In the genomic region with DNA sequence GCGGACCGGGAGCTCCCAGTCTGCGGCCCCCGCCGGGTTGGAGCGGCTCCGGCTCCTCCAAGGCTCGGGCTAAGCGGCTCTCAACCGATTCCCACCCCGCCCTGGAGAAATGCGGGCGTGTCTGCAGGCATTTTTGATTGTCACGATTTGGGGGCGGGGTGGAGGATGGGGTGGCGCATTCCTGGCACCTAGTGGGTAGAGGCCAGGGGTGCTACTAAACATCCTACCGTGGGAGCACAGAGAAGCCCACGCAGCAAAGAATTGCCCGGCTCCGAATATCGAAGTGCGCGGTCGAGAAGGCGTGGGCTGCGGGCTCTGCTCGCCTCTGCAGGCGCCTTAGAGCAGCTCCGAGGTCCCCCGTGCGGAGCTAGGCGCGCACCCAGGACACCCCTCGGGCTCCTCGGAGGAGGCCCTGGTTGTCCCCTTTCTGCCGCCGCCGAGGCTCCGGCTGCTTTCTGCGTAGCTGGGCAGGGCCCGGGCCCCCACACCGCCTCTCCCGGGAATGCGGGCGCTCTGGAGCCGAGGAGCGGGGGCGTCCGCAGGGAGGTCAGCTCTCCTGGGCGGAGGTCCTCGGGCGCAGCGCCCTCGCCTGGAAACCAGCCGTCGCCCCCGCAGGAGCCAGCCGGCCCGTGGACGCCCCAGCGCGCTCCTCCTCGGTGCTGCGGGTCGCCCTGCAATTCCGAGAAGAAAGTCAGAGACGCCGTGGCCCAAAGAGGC, we compare ENCODE assay signal across 3 cellular contexts.
TF ChIP-seq lines count a peak whose summit lies in the region.

No MANE protein-coding gene starts in this region.

TF ChIP-seq in HEK293T, 16 proteins besides CTCF, POLR2A, EP300 and RAD21 (continued from another document):
- TF ChIP-seq BHLHE40 (IDR thresholded peaks at IDR 0.05; ENCODE audit: borderline replicate concordance) (no peak), TARDBP (IDR thresholded peaks at IDR 0.05) (no peak), SUZ12 (IDR thresholded peaks at IDR 0.05) (no peak), LEF1 (IDR thresholded peaks at IDR 0.05; ENCODE audit: borderline replicate concordance) (no peak), L3MBTL2 (conservative IDR thresholded peaks at IDR 0.05) (no peak), CTBP1 (IDR thresholded peaks at IDR 0.05; ENCODE audit: borderline replicate concordance) (no peak), PKNOX1 (IDR thresholded peaks at IDR 0.05) (no peak), FOXA1 (IDR thresholded peaks at IDR 0.05) (no peak), FOXM1 (IDR thresholded peaks at IDR 0.05; ENCODE audit: borderline replicate concordance) (no peak)

TF ChIP-seq in SK-N-SH, 30 proteins besides CTCF, POLR2A, EP300 and RAD21 (continued from another document):
- TF ChIP-seq, protein P1, sequence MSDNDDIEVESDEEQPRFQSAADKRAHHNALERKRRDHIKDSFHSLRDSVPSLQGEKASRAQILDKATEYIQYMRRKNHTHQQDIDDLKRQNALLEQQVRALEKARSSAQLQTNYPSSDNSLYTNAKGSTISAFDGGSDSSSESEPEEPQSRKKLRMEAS (IDR thresholded peaks at IDR 0.05; ENCODE audit: low read depth): no peak
- TF ChIP-seq JUND (IDR thresholded peaks at IDR 0.05) (no peak), ELF1 (IDR thresholded peaks at IDR 0.05) (no peak), IRF3 (IDR thresholded peaks at IDR 0.05; ENCODE audit: low read depth, low read length) (no peak), GABPA (IDR thresholded peaks at IDR 0.05; ENCODE audit: low read depth) (no peak), MXI1 (IDR thresholded peaks at IDR 0.05; ENCODE audit: low read depth, low read length) (no peak), POLR2AphosphoS5 (IDR thresholded peaks at IDR 0.05; ENCODE audit: low read depth, low read length) (no peak), TEAD4 (IDR thresholded peaks at IDR 0.05; ENCODE audit: borderline replicate concordance, insufficient read depth) (no peak), FOXM1 (IDR thresholded peaks at IDR 0.05; ENCODE audit: low read depth) (no peak), TAF1 (IDR thresholded peaks at IDR 0.05; ENCODE audit: borderline replicate concordance, low read depth, low read length) (no peak), GATA2 (CRISPR knock-in tag; IDR thresholded peaks at IDR 0.05) (no peak)
- TF ChIP-seq, protein P2, sequence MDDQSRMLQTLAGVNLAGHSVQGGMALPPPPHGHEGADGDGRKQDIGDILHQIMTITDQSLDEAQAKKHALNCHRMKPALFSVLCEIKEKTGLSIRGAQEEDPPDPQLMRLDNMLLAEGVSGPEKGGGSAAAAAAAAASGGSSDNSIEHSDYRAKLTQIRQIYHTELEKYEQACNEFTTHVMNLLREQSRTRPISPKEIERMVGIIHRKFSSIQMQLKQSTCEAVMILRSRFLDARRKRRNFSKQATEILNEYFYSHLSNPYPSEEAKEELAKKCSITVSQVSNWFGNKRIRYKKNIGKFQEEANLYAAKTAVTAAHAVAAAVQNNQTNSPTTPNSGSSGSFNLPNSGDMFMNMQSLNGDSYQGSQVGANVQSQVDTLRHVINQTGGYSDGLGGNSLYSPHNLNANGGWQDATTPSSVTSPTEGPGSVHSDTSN (IDR thresholded peaks at IDR 0.05): no peak

TF ChIP-seq in K562, 482 proteins besides CTCF, POLR2A, EP300 and RAD21 (continued from another document and continues in another):
- TF ChIP-seq SIX5 (IDR thresholded peaks at IDR 0.05; ENCODE audit: borderline replicate concordance in 1 of 2, insufficient read depth in 1 of 2, low read depth in 1 of 2, low read length in 2 of 2) (no peak), L3MBTL2 (IDR thresholded peaks at IDR 0.05) (peak; percentile 44), ZNF780A (CRISPR knock-in tag; IDR thresholded peaks at IDR 0.05) (no peak), CCNT2 (IDR thresholded peaks at IDR 0.05; ENCODE audit: borderline replicate concordance, extremely low read depth, insufficient read length, low read depth, low read length) (peak; percentile 36), NR0B1 (IDR thresholded peaks at IDR 0.05; ENCODE audit: partially characterized antibody) (no peak), XRCC5 (IDR thresholded peaks at IDR 0.05; ENCODE audit: low read depth, low read length) (no peak; the same call in 1 of the 2 replicates), USF1 (CRISPR knock-in tag; IDR thresholded peaks at IDR 0.05) (no peak), CTBP1 (IDR thresholded peaks at IDR 0.05; ENCODE audit: borderline replicate concordance) (peak; percentile 74; the same call in 1 of the 2 replicates), NFE2 (IDR thresholded peaks at IDR 0.05; ENCODE audit: low read depth) (peak; percentile 45), JUND (IDR thresholded peaks at IDR 0.05; ENCODE audit: borderline replicate concordance, low read depth, low read length) (0 out of 2 replicates have a peak, but pooled peaks have one; percentile 7), JUND (tag; IDR thresholded peaks at IDR 0.05; ENCODE audit: borderline replicate concordance, low read depth, low read length) (no peak), ZNF764 (CRISPR knock-in tag; IDR thresholded peaks at IDR 0.05; ENCODE audit: low read depth) (no peak), RB1 (IDR thresholded peaks at IDR 0.05; ENCODE audit: low read depth) (no peak), MED1 (CRISPR knock-in tag; IDR thresholded peaks at IDR 0.05; ENCODE audit: borderline replicate concordance) (no peak), CC2D1A (IDR thresholded peaks at IDR 0.05) (no peak), ATF7 (IDR thresholded peaks at IDR 0.05) (peak; percentile 24; the same call in 1 of the 2 replicates), ZNF347 (CRISPR knock-in tag; IDR thresholded peaks at IDR 0.05; ENCODE audit: low read depth) (no peak), KAT8 (IDR thresholded peaks at IDR 0.05; ENCODE audit: low read depth) (no peak), UBTF (IDR thresholded peaks at IDR 0.05; ENCODE audit: borderline replicate concordance in 1 of 2, low read depth in 2 of 2, low read length in 2 of 2) (peak; percentile 64 to 82; a peak in 2 of 4 replicates)
- TF ChIP-seq, protein P3, sequence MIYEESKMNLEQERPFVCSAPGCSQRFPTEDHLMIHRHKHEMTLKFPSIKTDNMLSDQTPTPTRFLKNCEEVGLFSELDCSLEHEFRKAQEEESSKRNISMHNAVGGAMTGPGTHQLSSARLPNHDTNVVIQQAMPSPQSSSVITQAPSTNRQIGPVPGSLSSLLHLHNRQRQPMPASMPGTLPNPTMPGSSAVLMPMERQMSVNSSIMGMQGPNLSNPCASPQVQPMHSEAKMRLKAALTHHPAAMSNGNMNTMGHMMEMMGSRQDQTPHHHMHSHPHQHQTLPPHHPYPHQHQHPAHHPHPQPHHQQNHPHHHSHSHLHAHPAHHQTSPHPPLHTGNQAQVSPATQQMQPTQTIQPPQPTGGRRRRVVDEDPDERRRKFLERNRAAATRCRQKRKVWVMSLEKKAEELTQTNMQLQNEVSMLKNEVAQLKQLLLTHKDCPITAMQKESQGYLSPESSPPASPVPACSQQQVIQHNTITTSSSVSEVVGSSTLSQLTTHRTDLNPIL (CRISPR knock-in tag; IDR thresholded peaks at IDR 0.05): no peak
- TF ChIP-seq, protein P4, sequence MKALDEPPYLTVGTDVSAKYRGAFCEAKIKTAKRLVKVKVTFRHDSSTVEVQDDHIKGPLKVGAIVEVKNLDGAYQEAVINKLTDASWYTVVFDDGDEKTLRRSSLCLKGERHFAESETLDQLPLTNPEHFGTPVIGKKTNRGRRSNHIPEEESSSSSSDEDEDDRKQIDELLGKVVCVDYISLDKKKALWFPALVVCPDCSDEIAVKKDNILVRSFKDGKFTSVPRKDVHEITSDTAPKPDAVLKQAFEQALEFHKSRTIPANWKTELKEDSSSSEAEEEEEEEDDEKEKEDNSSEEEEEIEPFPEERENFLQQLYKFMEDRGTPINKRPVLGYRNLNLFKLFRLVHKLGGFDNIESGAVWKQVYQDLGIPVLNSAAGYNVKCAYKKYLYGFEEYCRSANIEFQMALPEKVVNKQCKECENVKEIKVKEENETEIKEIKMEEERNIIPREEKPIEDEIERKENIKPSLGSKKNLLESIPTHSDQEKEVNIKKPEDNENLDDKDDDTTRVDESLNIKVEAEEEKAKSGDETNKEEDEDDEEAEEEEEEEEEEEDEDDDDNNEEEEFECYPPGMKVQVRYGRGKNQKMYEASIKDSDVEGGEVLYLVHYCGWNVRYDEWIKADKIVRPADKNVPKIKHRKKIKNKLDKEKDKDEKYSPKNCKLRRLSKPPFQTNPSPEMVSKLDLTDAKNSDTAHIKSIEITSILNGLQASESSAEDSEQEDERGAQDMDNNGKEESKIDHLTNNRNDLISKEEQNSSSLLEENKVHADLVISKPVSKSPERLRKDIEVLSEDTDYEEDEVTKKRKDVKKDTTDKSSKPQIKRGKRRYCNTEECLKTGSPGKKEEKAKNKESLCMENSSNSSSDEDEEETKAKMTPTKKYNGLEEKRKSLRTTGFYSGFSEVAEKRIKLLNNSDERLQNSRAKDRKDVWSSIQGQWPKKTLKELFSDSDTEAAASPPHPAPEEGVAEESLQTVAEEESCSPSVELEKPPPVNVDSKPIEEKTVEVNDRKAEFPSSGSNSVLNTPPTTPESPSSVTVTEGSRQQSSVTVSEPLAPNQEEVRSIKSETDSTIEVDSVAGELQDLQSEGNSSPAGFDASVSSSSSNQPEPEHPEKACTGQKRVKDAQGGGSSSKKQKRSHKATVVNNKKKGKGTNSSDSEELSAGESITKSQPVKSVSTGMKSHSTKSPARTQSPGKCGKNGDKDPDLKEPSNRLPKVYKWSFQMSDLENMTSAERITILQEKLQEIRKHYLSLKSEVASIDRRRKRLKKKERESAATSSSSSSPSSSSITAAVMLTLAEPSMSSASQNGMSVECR (CRISPR knock-in tag; IDR thresholded peaks at IDR 0.05): no peak
